Comparison of ENCODE assay signal across 16 cellular contexts in genomic region chr10:102780246-102780645, GRCh38. TPM values are rescaled to one million over a fixed set of nuclear protein-coding genes. Genes with fewer than 3 reads are reported as not detected.
DNase-seq lines count a peak whose midpoint lies in the region; ATAC-seq, FAIRE-seq and TF ChIP-seq lines count a peak whose summit lies in the region.
"Had no signal": no experiment of that assay in that cellular context is flagged by ENCODE, and none has a peak within 500 bp of the region (broad histone marks: within the 10 kb centered on the region; RNA-seq: fewer than 3 reads in every experiment).

No MANE protein-coding gene starts in this region.

- CTCF ChIA-PET in K562 (lab: Yijun Ruan, JAX; ENCODE audit: low intra/inter-chr PET ratio) = no interaction called here

- H3K27ac Mint-ChIP-seq in HFFc6 = 0 out of 2 replicates have a peak overlapping the region, but pooled peaks have one; percentile 26
- H3K27ac Mint-ChIP-seq: activated B cell treated with CpG ODN at 0.5 μM for 24 hours had no signal

- TF ChIP-seq CTCF in HFFc6 (IDR thresholded peaks at IDR 0.05) (peak; percentile 47), K562 (IDR thresholded peaks at IDR 0.05 in 2 of 3, conservative IDR thresholded peaks at IDR 0.05 in 1 of 3; ENCODE audit: insufficient read depth in 2 of 3, low read depth in 1 of 3, low read length in 3 of 3) (no peak), left lung (IDR thresholded peaks at IDR 0.05) (no peak), stomach (IDR thresholded peaks at IDR 0.05) (no peak)

- no peak overlapping the region for H3K9ac ChIP-seq in K562 (ENCODE audit: insufficient read depth in 1 of 2, low read depth in 2 of 2, low read length in 2 of 2)

- TF ChIP-seq EP300 in K562 (IDR thresholded peaks at IDR 0.05; ENCODE audit: low read length) (no peak), stomach (IDR thresholded peaks at IDR 0.05) (no peak)

- no peaks in the 10 kb centered on the region for H3K27me3 ChIP-seq in K562 (ENCODE audit: control insufficient read depth in 2 of 2, insufficient read depth in 2 of 2, low read length in 2 of 2)
- no peaks in the 10 kb centered on the region for H3K27me3 ChIP-seq in left lung
- no peaks in the 10 kb centered on the region for H3K27me3 ChIP-seq in stomach
- H3K27me3 ChIP-seq in H7 (ENCODE audit: control insufficient read depth, insufficient read depth, low read length) = no peaks in the 10 kb centered on the region

- H3K27me3 Mint-ChIP-seq in HFFc6 (ENCODE audit: insufficient read depth) = peaks cover 2% of the 10 kb centered on the region; the same call in 1 of the 2 replicates
- H3K27me3 Mint-ChIP-seq: activated B cell treated with CpG ODN at 0.5 μM for 24 hours, naive B cell had no signal

- peaks cover 43% of the 10 kb centered on the region for H3K79me2 ChIP-seq in K562 (ENCODE audit: control insufficient read depth, insufficient read depth, low read length)

- no peak overlapping the region for H2AFZ ChIP-seq in K562 (ENCODE audit: low read depth, low read length)

- BruUV-seq in K562 (replicated peaks; lab: Mats Ljungman, UMichigan) = no TSS peak

- peaks cover 83% of the 10 kb centered on the region for H3K4me1 Mint-ChIP-seq in HFFc6 (ENCODE audit: low read depth)

- intact Hi-C loops in K562 (cut with micrococcal nuclease) = no loop called here
- intact Hi-C loops in left lung (cut with DNase I) = no loop called here
- intact Hi-C loops in stomach (cut with DNase I; ENCODE audit: low total_unique reads) = no loop called here

- POLR2A ChIA-PET in K562 (lab: Yijun Ruan, JAX) = interaction anchor here (0.7 to 1.2 kb wide), 3 partner anchors 10 to 49 kb away, joined by 4 read pairs; no protein-coding TSS in a partner anchor

- H3K4me3 ChIP-seq in K562 = no peak overlapping the region
- no peak overlapping the region for H3K4me3 ChIP-seq in left lung
- no peak overlapping the region for H3K4me3 ChIP-seq in stomach
- no peak overlapping the region for H3K4me3 ChIP-seq in H7 (ENCODE audit: insufficient read depth, low read depth, low read length)

- no peaks in the 10 kb centered on the region for H3K9me3 ChIP-seq in K562 (replicated peaks; ENCODE audit: control insufficient read depth, insufficient read depth, low read depth, low read length)
- no peaks in the 10 kb centered on the region for H3K9me3 ChIP-seq in left lung
- no peaks in the 10 kb centered on the region for H3K9me3 ChIP-seq in stomach

- ATAC-seq in K562 (no peak), left lung (no peak), GM21529 (IDR thresholded peaks at IDR 0.05; ENCODE audit: unreplicated experiment) (no peak)

- H3K4me1 ChIP-seq in K562 (replicated peaks in 1 of 2; ENCODE audit: control insufficient read depth in 2 of 2, insufficient read depth in 2 of 2, low read length in 2 of 2) (peaks cover 52 to 69% of the 10 kb centered on the region in 2 experiments), left lung (peaks cover 68 to 98% of the 10 kb centered on the region in 2 donors), stomach (peaks cover 80 to 98% (median 90%) of the 10 kb centered on the region in 4 donors)

- 0 out of 2 replicates have a peak overlapping the region, but pooled peaks have one; percentile 24 for H3K4me3 Mint-ChIP-seq in HFFc6
- H3K4me3 Mint-ChIP-seq: activated B cell treated with CpG ODN at 0.5 μM for 24 hours had no signal

- peaks cover 4% of the 10 kb centered on the region; the same call in 1 of the 3 replicates for H3K36me3 ChIP-seq in K562 (ENCODE audit: control insufficient read depth, insufficient read depth, low read length)
- no peaks in the 10 kb centered on the region for H3K36me3 ChIP-seq in left lung
- no peaks in the 10 kb centered on the region for H3K36me3 ChIP-seq in stomach
- no peaks in the 10 kb centered on the region for H3K36me3 ChIP-seq in H7 (replicated peaks; ENCODE audit: control insufficient read depth, insufficient read depth, low read length)

- H3K27ac ChIP-seq in K562 (ENCODE audit: extremely low read depth, low read depth, low read length) (no peak overlapping the region), left lung (peak overlapping the region; percentile 27 to 77), stomach (peak overlapping the region in 4 of 5 donors; percentile 33 to 92 (median 90))

- no peak for FAIRE-seq in K562 (lab: Jason Lieb, UNC)
- FAIRE-seq: G401.6, GM18507 had no signal

- H3K9me3 Mint-ChIP-seq in HFFc6 = no peaks in the 10 kb centered on the region
- H3K9me3 Mint-ChIP-seq: activated B cell treated with CpG ODN at 0.5 μM for 24 hours, naive B cell had no signal

- TF ChIP-seq POLR2A in K562 (conservative IDR thresholded peaks at IDR 0.05) = no peak
- TF ChIP-seq POLR2A in stomach (IDR thresholded peaks at IDR 0.05) = no peak

- H3K4me2 ChIP-seq in K562 (ENCODE audit: insufficient read depth, low read length) = no peak overlapping the region

- H4K20me1 ChIP-seq in K562 (replicated peaks; ENCODE audit: control insufficient read depth, insufficient read depth, low read length) = no peaks in the 10 kb centered on the region

- DNase-seq in HFFc6 (peak; percentile 49), K562 (ENCODE audit: extremely low read depth in 1 of 4, low spot score in 3 of 4) (no peak), left lung (no peak), stomach (no peak), DMS53 (lab: John Stamatoyannopoulos, UW) (no peak), H7 (no peak)
- no peak for DNase-seq in activated CD4-positive, alpha-beta T cell treated with anti-CD3 and anti-CD28 coated beads, Interleukin-2, amount 50 U/mL, for 48 hours
- DNase-seq: activated B cell treated with CpG ODN at 0.5 μM for 24 hours, activated T-cell treated with anti-CD3 and anti-CD28 coated beads for 4 hours, anterior cingulate cortex, Karpas-422, naive B cell, NCI-H2107 had no signal

- in situ Hi-C loops in K562 (cut with MboI) = no loop called here

- peaks cover 6% of the 10 kb centered on the region; the same call in 1 of the 2 replicates for H3K36me3 Mint-ChIP-seq in HFFc6 (ENCODE audit: low read depth)

- no peak for TF ChIP-seq RAD21 in K562 (CRISPR knock-in tag; conservative IDR thresholded peaks at IDR 0.05 in 1 of 2, IDR thresholded peaks at IDR 0.05 in 1 of 2)

- H3K9me1 ChIP-seq in K562 (ENCODE audit: control insufficient read depth, insufficient read depth, low read length) = no peaks in the 10 kb centered on the region

- WGBS in K562 (ENCODE audit: insufficient coverage, low coverage, missing lambda C conversion rate) = 69% methylated on average over 3 of the region's 3 CpGs
- WGBS in stomach, 5 donors = 67 to 81% (median 74%) methylated on average over 3 of the region's 3 CpGs

RNA-seq across cellular contexts. Expression of gene WBP1L, which starts 36.5 kb away (rescaled TPM):
- 10 to 100 TPM; 34.9 to 40.7 (median 38.6) TPM for total RNA-seq in HFFc6 (2021; fragmentation: NEBNext Ultra II Directional; extraction: Animal tissue kit (Norgen Biotek cat#: 25700))
- total RNA-seq in K562 (2011; cell fraction: chromatin; rRNA removed; ENCODE audit: low replicate concordance) = 11.5 and 23.1 TPM in 2 replicates
- total RNA-seq in K562 (2011; cell fraction: nucleolus; rRNA removed) = 19.7 and 23.5 TPM in 2 replicates
- 22.4 and 23.0 TPM in 2 replicates for total RNA-seq in K562 (2011; cell fraction: nucleoplasm; rRNA removed)
- total RNA-seq in K562 (2014; rRNA removed) (11.4 and 15.0 TPM in 2 replicates), K562 (2014; rRNA removed; fragmentation: Illumina TruSeq; extraction: Trizol) (6.6 and 6.7 TPM in 2 replicates), K562 (2015; rRNA removed; fragmentation: Illumina TruSeq; extraction: Trizol) (8.7 and 9.1 TPM in 2 replicates), K562 (2021) (11.8 and 14.4 TPM in 2 replicates), left lung (10 to 100 TPM; 48.4 to 49.8 TPM), stomach (100 to 1,000 TPM in 1 of 5 donors, 10 to 100 TPM in 4; 25.5 to 140 (median 43.3) TPM)
- polyA plus RNA-seq in K562 (2011; rRNA removed) (11.6 and 12.1 TPM in 2 replicates), K562 (2014; fragmentation: Illumina TruSeq; extraction: Trizol) (11.5 and 12.3 TPM in 2 replicates), K562 (2014; fragmentation: Nextera tagmentation; extraction: Ambion mirVana) (1 to 10 TPM; 3.2 to 5.3 TPM), K562 (2014; rRNA removed) (10.7 and 11.3 TPM in 2 replicates), stomach (10 to 100 TPM; 15.1 to 27.5 (median 25.4) TPM)
- 19.1 and 32.0 TPM in 2 replicates for polyA plus RNA-seq in K562 (2011; cell fraction: cytosol; rRNA removed)
- polyA plus RNA-seq in K562 (2011; cell fraction: nucleus; rRNA removed) = 8.0 and 8.9 TPM in 2 replicates
- polyA plus RNA-seq in K562 (2012) = 12.0 and 12.3 TPM in 2 replicates
- 17.5 and 24.0 TPM in 2 replicates for polyA minus RNA-seq in K562 (2011; rRNA and poly(A)+ RNA removed)
- polyA minus RNA-seq in K562 (2011; cell fraction: cytosol; rRNA and poly(A)+ RNA removed) = 15.7 and 17.7 TPM in 2 replicates
- 3.6 and 4.9 TPM in 2 replicates for polyA minus RNA-seq in K562 (2011; cell fraction: nucleus; rRNA and poly(A)+ RNA removed)
- 13.9 and 16.9 TPM in 2 replicates for total RNA-seq in H7 (2014; rRNA removed; shearing (Covaris generic))

RNA-seq across cellular contexts. Expression of gene CYP17A1, which starts 57.0 kb away (rescaled TPM):
- total RNA-seq in HFFc6 (2021; fragmentation: NEBNext Ultra II Directional; extraction: Animal tissue kit (Norgen Biotek cat#: 25700)) = not detected
- total RNA-seq in K562 (2011; cell fraction: chromatin; rRNA removed; ENCODE audit: low replicate concordance) = not detected in 2 replicates
- total RNA-seq in K562 (2011; cell fraction: nucleolus; rRNA removed) = not detected in 2 replicates
- total RNA-seq in K562 (2011; cell fraction: nucleoplasm; rRNA removed) = not detected in 2 replicates
- total RNA-seq in K562 (2014; rRNA removed) = not detected in 2 replicates
- total RNA-seq in K562 (2014; rRNA removed; fragmentation: Illumina TruSeq; extraction: Trizol) = not detected in 2 replicates
- total RNA-seq in K562 (2015; rRNA removed; fragmentation: Illumina TruSeq; extraction: Trizol) = not detected in 2 replicates
- total RNA-seq in K562 (2021) = 2.3 TPM in 2 replicates
- polyA plus RNA-seq in K562 (2011; rRNA removed) = not detected in 2 replicates
- polyA plus RNA-seq in K562 (2011; cell fraction: cytosol; rRNA removed) = not detected in 2 replicates
- polyA plus RNA-seq in K562 (2011; cell fraction: nucleus; rRNA removed) = not detected in 2 replicates
- polyA plus RNA-seq in K562 (2012) = 0.08 and 0.42 TPM in 2 replicates
- not detected in 2 replicates for polyA plus RNA-seq in K562 (2014; fragmentation: Illumina TruSeq; extraction: Trizol)
- not detected for polyA plus RNA-seq in K562 (2014; fragmentation: Nextera tagmentation; extraction: Ambion mirVana)
- not detected in 2 replicates for polyA plus RNA-seq in K562 (2014; rRNA removed)
- polyA minus RNA-seq in K562 (2011; rRNA and poly(A)+ RNA removed) = not detected in 2 replicates
- polyA minus RNA-seq in K562 (2011; cell fraction: cytosol; rRNA and poly(A)+ RNA removed) = not detected in 2 replicates
- polyA minus RNA-seq in K562 (2011; cell fraction: nucleus; rRNA and poly(A)+ RNA removed) = not detected in 2 replicates
- under 1 TPM; 0.52 to 0.58 TPM for total RNA-seq in left lung
- total RNA-seq in stomach = not detected
- polyA plus RNA-seq in stomach = 100 to 1,000 TPM in 1 of 3 donors, under 1 TPM in 2; 0.30 to 106 (median 0.37) TPM
- not detected in 2 replicates for total RNA-seq in H7 (2014; rRNA removed; shearing (Covaris generic))
- total RNA-seq: activated B cell treated with CpG ODN at 0.5 μM for 24 hours had no signal
